In the genomic region with DNA sequence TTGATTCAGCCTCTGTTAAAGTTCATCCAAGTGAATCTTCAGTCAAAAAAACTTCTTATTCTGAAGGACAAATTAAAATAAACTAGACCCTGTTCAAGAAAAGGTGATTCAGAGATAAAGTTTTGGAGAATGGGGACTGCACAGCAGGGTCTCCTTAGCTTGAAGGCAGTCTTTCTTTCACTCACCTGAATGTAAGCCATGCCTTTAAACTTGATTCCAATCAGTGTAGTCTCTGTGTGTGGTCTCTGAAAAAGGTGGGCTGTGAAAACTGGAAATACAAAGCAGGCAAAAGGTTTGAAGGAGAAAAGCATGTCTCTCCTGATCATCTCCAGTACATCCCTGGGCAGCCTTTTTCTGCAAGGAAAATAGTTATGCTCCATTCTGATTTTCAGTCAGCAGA, we compare ENCODE assay signal across 8 cellular contexts.
"Had no signal": no experiment of that assay in that cellular context is flagged by ENCODE, and none has a peak within 500 bp of the region (broad histone marks: within the 10 kb centered on the region; RNA-seq: fewer than 3 reads in every experiment).

No MANE protein-coding gene starts in this region.

- H3K27ac Mint-ChIP-seq: IgD-negative memory B cell had no signal

- DNase-seq: IMR-90, KBM-7, KG1 had no signal

- H3K4me1 Mint-ChIP-seq: IgD-negative memory B cell had no signal

- H3K36me3 Mint-ChIP-seq: IgD-negative memory B cell had no signal

- H3K4me3 ChIP-seq: K562 had no signal

- H3K27ac ChIP-seq: HL-60, KMS-11 had no signal

- H3K4me2 ChIP-seq: KMS-11 had no signal

- H3K4me3 Mint-ChIP-seq: IgD-negative memory B cell had no signal

- H3K9me3 Mint-ChIP-seq: IgD-negative memory B cell had no signal

- ATAC-seq: HepG2, K562 had no signal
